Comparison of ENCODE assay signal across 19 cellular contexts in the genomic region with DNA sequence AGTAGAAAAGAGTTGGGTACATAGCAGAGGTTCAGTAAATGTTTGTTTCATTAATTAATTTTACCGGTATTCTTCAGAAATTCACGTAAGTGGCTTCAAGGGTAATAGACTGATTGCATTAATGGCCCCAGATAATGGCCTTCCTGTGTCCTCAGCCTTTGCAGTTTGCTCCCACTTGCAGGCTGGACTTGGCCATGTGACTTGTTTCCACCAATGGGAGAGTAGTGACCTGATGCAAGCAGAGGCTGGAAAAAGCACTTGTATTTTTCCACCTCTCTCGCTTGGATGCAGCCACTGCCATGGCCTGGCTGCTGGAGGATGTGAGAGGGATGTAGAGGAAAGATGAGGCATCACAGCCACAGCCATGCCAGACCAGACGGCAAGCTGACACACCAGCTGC.
"Had no signal": no experiment of that assay in that cellular context is flagged by ENCODE, and none has a peak within 500 bp of the region (broad histone marks: within the 10 kb centered on the region; RNA-seq: fewer than 3 reads in every experiment).

No MANE protein-coding gene starts in this region.

- H3K4me1 ChIP-seq: esophagus muscularis mucosa, left ventricle myocardium inferior, right atrium auricular region, tibial nerve, vagina had no signal

- DNase-seq: activated CD4-positive, alpha-beta T cell treated with anti-CD3 and anti-CD28 coated beads, Interleukin-2, amount 50 U/mL, for 1 hour; activated naive CD4-positive, alpha-beta T cell treated with Interleukin-2 at 50 U/mL for 16 hours; anterior cingulate cortex; brain microvascular endothelial cell; hippocampal formation; left ventricle myocardium inferior; natural killer cell; nucleus accumbens; stimulated activated CD4-positive, alpha-beta T cell treated with anti-CD3 and anti-CD28 coated beads, Interleukin-15, amount 100 ng/mL, for 24 hours; stimulated activated CD4-positive, alpha-beta T cell treated with anti-CD3 and anti-CD28 coated beads, Interleukin-4, amount 100 ng/mL, for 1 hour; stimulated activated naive CD4-positive, alpha-beta T cell had no signal

- H3K4me3 Mint-ChIP-seq: central memory CD8-positive, alpha-beta T cell; memory B cell; natural killer cell had no signal

- H3K9me3 ChIP-seq: esophagus muscularis mucosa, left ventricle myocardium inferior, right atrium auricular region, tibial nerve, vagina had no signal

- H3K36me3 ChIP-seq: brain microvascular endothelial cell, esophagus muscularis mucosa, left ventricle myocardium inferior, right atrium auricular region, tibial nerve, vagina had no signal

- H3K4me1 Mint-ChIP-seq: central memory CD8-positive, alpha-beta T cell; memory B cell; natural killer cell had no signal

- H3K36me3 Mint-ChIP-seq: memory B cell, natural killer cell had no signal

- H3K27ac Mint-ChIP-seq: memory B cell, natural killer cell had no signal

- H3K27ac ChIP-seq: brain microvascular endothelial cell, coronary artery, esophagus muscularis mucosa, left ventricle myocardium inferior, right atrium auricular region, tibial nerve, vagina had no signal

- H3K27me3 ChIP-seq: brain microvascular endothelial cell, esophagus muscularis mucosa, right atrium auricular region, tibial nerve, vagina had no signal

- H3K4me3 ChIP-seq: coronary artery, esophagus muscularis mucosa, left ventricle myocardium inferior, right atrium auricular region, skin epidermis, tibial nerve, vagina had no signal
